In the genomic region with DNA sequence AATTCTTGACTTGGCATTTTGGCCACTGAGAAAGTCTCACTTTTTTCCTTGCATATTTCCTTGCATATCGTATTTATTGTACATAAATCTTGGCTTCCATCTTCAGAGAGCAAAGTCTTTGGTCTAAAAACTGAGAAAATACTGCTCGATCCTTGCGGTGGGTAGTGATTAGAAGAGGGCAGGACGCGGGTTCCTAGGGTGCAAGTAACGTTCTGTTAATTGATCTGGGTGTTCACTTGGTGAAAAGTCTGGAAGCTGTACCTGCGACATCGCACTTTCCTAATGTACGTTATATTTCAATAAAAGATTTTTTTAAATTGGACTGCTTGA, we compare ENCODE assay signal across 8 cellular contexts. TPM values are rescaled to one million over a fixed set of nuclear protein-coding genes. Genes with fewer than 3 reads are reported as not detected.
DNase-seq lines count a peak whose midpoint lies in the region; ATAC-seq and TF ChIP-seq lines count a peak whose summit lies in the region.

No MANE protein-coding gene starts in this region.

- H3K4me1 ChIP-seq in heart left ventricle: peaks cover 11 to 72% (median 37%) of the 10 kb centered on the region in 12 donors
- H3K4me1 ChIP-seq in transverse colon: peaks cover 48 to 83% (median 74%) of the 10 kb centered on the region in 4 donors

- H3K27me3 ChIP-seq in heart left ventricle: no peaks in the 10 kb centered on the region
- H3K27me3 ChIP-seq in transverse colon: no peaks in the 10 kb centered on the region

- TF ChIP-seq EP300 in transverse colon (IDR thresholded peaks at IDR 0.05; ENCODE audit: low read depth): no peak

- no peaks in the 10 kb centered on the region for H3K9me3 Mint-ChIP-seq in immature natural killer cell

- no peak for DNase-seq in heart left ventricle
- no peak for DNase-seq in left ventricle myocardium superior
- no peak for DNase-seq in immature natural killer cell
- DNase-seq in transverse colon: no peak
- no peak for DNase-seq in iPS-NIHi11 (ENCODE audit: low spot score)
- DNase-seq in NCI-H1105 (lab: John Stamatoyannopoulos, UW): no peak

- intact Hi-C loops in heart left ventricle (cut with DNase I): loop anchor here in 1 of 10 donors (1.0 kb wide), 1 partner anchor 24 kb away; a partner anchor contains a TSS
- intact Hi-C loops in left ventricle myocardium superior (cut with micrococcal nuclease): no loop called here
- intact Hi-C loops in transverse colon (cut with DNase I; ENCODE audit: low total_unique reads): no loop called here

- H3K4me3 ChIP-seq in heart left ventricle: peak overlapping the region in 9 of 12 donors; percentile 6 to 99 (median 85)
- peak overlapping the region in 1 of 4 donors; percentile 14 for H3K4me3 ChIP-seq in transverse colon

- TF ChIP-seq POLR2A in heart left ventricle (IDR thresholded peaks at IDR 0.05) (no peak), transverse colon (IDR thresholded peaks at IDR 0.05) (no peak)

- H3K4me3 Mint-ChIP-seq in immature natural killer cell: peak overlapping the region; percentile 67 to 85 (median 79)

- ATAC-seq in heart left ventricle (no peak), left ventricle myocardium superior (no peak), GM19351 (IDR thresholded peaks at IDR 0.05; ENCODE audit: unreplicated experiment) (no peak)

- H3K36me3 Mint-ChIP-seq in immature natural killer cell: no peaks in the 10 kb centered on the region

- TF ChIP-seq CTCF in heart left ventricle (IDR thresholded peaks at IDR 0.05) (no peak), VCaP (conservative IDR thresholded peaks at IDR 0.05) (no peak), transverse colon (IDR thresholded peaks at IDR 0.05) (no peak)

- WGBS in heart left ventricle, 4 donors: 31 to 48% (median 43%) methylated on average over 9 of the region's 9 CpGs
- 21 to 23% methylated on average over 7 to 9 of the region's 9 CpGs for WGBS in transverse colon (ENCODE audit: low coverage in 1 of 2), 2 donors

- in situ Hi-C loops in transverse colon (cut with MboI; ENCODE audit: low pct_ligation_motif_present in 1 of 4, low pct_unique_long_range_greater_than_20kb in 1 of 4, low sequenced_read_pairs in 3 of 4): no loop called here

- H3K36me3 ChIP-seq in heart left ventricle (peaks cover 0 to 8% (median 0%) of the 10 kb centered on the region in 9 donors), transverse colon (peaks cover 0 to under 1% (median 0%) of the 10 kb centered on the region in 4 donors)

- peaks cover 68% of the 10 kb centered on the region in 2 donors for H3K4me1 Mint-ChIP-seq in immature natural killer cell

- H3K27me3 Mint-ChIP-seq in immature natural killer cell (ENCODE audit: low read depth in 3 of 3): peaks cover 17 to 38% (median 30%) of the 10 kb centered on the region in 3 donors

- no peaks in the 10 kb centered on the region for H3K9me3 ChIP-seq in heart left ventricle
- no peaks in the 10 kb centered on the region for H3K9me3 ChIP-seq in transverse colon

- H3K27ac ChIP-seq in heart left ventricle (peak overlapping the region in 11 of 12 donors; percentile 39 to 96 (median 62)), VCaP (peak overlapping the region; percentile 97), transverse colon (peak overlapping the region; percentile 90 to 98 (median 92))

- peak overlapping the region; percentile 87 to 99 (median 94) for H3K27ac Mint-ChIP-seq in immature natural killer cell

RNA-seq across cellular contexts. Expression of a gene that starts 0.8 kb away (rescaled TPM):
- total RNA-seq in heart left ventricle (10 to 100 TPM in 8 of 9 donors, 1 to 10 TPM in 1; 8.5 to 49.8 (median 24.5) TPM), left ventricle myocardium superior (35.4 TPM), transverse colon (10 to 100 TPM; 25.5 to 51.2 (median 34.5) TPM)
- polyA plus RNA-seq in heart left ventricle (10 to 100 TPM; 12.5 to 18.5 TPM), immature natural killer cell (1 to 10 TPM; 1.5 to 4.5 (median 3.9) TPM)

RNA-seq across cellular contexts. Expression of a gene that starts 24.1 kb away (rescaled TPM):
- total RNA-seq in heart left ventricle: 1 to 10 TPM; 3.9 to 7.4 (median 5.2) TPM
- polyA plus RNA-seq in heart left ventricle: 1 to 10 TPM; 3.6 to 5.5 TPM
- total RNA-seq in left ventricle myocardium superior: 18.0 TPM
- 1 to 10 TPM in 2 of 3 donors, under 1 TPM in 1; 0.69 to 3.0 (median 1.2) TPM for polyA plus RNA-seq in immature natural killer cell
- 100 to 1,000 TPM in 1 of 4 donors, 10 to 100 TPM in 3; 32.5 to 164 (median 54.8) TPM for total RNA-seq in transverse colon

RNA-seq across cellular contexts. Expression of a gene that starts 43.7 kb away (rescaled TPM):
- 1 to 10 TPM; 1.0 to 2.7 (median 1.6) TPM for total RNA-seq in heart left ventricle
- 1 to 10 TPM; 2.1 to 2.7 TPM for polyA plus RNA-seq in heart left ventricle
- total RNA-seq in left ventricle myocardium superior: 2.7 TPM
- polyA plus RNA-seq in immature natural killer cell: under 1 TPM in 1 of 3 donors, not detected in 2; 0.28 TPM
- 1 to 10 TPM; 1.6 to 2.6 (median 2.0) TPM for total RNA-seq in transverse colon
